Comparison of ENCODE assay signal across 15 cellular contexts in genomic region chr20:13121840-13122515, GRCh38.
A peak's percentile ranks its signal among the peaks of the same experiment; 100 is the strongest.
DNase-seq lines count a peak whose midpoint lies in the region; ATAC-seq, FAIRE-seq and TF ChIP-seq lines count a peak whose summit lies in the region.
"Had no signal": no experiment of that assay in that cellular context is flagged by ENCODE, and none has a peak within 500 bp of the region (broad histone marks: within the 10 kb centered on the region; RNA-seq: fewer than 3 reads in every experiment).

No MANE protein-coding gene starts in this region.

- H3K4me3 Mint-ChIP-seq in immature natural killer cell, result no peak overlapping the region
- H3K4me3 Mint-ChIP-seq: nephron had no signal

- H3K27ac ChIP-seq in thyroid gland (peak overlapping the region in 2 of 3 donors; percentile 5 to 72), pancreas (no peak overlapping the region)
- H3K27ac ChIP-seq: 22Rv1, sigmoid colon, testis had no signal

- H3K36me3 ChIP-seq in thyroid gland (no peaks in the 10 kb centered on the region), pancreas (no peaks in the 10 kb centered on the region), mucosa of descending colon (ENCODE audit: low read depth) (no peaks in the 10 kb centered on the region)
- H3K36me3 ChIP-seq: sigmoid colon had no signal

- ATAC-seq in GM21825 (IDR thresholded peaks at IDR 0.05; ENCODE audit: unreplicated experiment) (peak; percentile 62), HG03103 (IDR thresholded peaks at IDR 0.05; ENCODE audit: low read depth, unreplicated experiment) (peak; percentile 67), pancreas (no peak), mucosa of descending colon (no peak)
- ATAC-seq: activated CD4-positive, CD25-positive, alpha-beta regulatory T cell treated with anti-CD3 and anti-CD28 coated beads, Interleukin-2, amount 50 U/mL, for 24 hours; left lobe of liver had no signal

- H3K27me3 ChIP-seq in thyroid gland (no peaks in the 10 kb centered on the region), pancreas (no peaks in the 10 kb centered on the region)
- H3K27me3 ChIP-seq: sigmoid colon, testis had no signal

- FAIRE-seq in pancreas (lab: Jason Lieb, UNC), result no peak

- H3K9me3 ChIP-seq in thyroid gland (no peaks in the 10 kb centered on the region), pancreas (no peaks in the 10 kb centered on the region), mucosa of descending colon (no peaks in the 10 kb centered on the region)
- H3K9me3 ChIP-seq: sigmoid colon, testis had no signal

- peaks cover 32 to 34% of the 10 kb centered on the region in 2 donors for H3K4me1 ChIP-seq in thyroid gland
- no peaks in the 10 kb centered on the region for H3K4me1 ChIP-seq in pancreas
- H3K4me1 ChIP-seq in mucosa of descending colon (ENCODE audit: low read depth), result no peaks in the 10 kb centered on the region
- H3K4me1 ChIP-seq: sigmoid colon, testis had no signal

- H3K4me3 ChIP-seq in thyroid gland (replicated peaks in 1 of 3) (no peak overlapping the region), pancreas (no peak overlapping the region), mucosa of descending colon (no peak overlapping the region)
- H3K4me3 ChIP-seq: sigmoid colon, testis had no signal

- H3K36me3 Mint-ChIP-seq in immature natural killer cell, result peaks cover 0 to 16% (median 0%) of the 10 kb centered on the region in 3 donors

- intact Hi-C loops in thyroid gland (cut with DNase I), result loop anchor here (10.0 kb wide), 1 partner anchor 173 kb away; no protein-coding TSS in a partner anchor
- intact Hi-C loops in pancreas (cut with DNase I), result loop anchor here in 2 of 3 donors (5.0 to 10.0 kb wide), 3 partner anchors 143 to 653 kb away; no protein-coding TSS in a partner anchor
- intact Hi-C loops in mucosa of descending colon (cut with DNase I, micrococcal nuclease), result loop anchor here in 1 of 2 donors (10.0 kb wide), 1 partner anchor 423 kb away; no protein-coding TSS in a partner anchor

- 81 to 87% methylated on average over 5 of the region's 5 CpGs for WGBS in thyroid gland, 2 donors
- WGBS in pancreas, 2 donors, result 85 to 91% methylated on average over 5 of the region's 5 CpGs

- no peak for TF ChIP-seq CTCF in thyroid gland (IDR thresholded peaks at IDR 0.05)
- no peak for TF ChIP-seq CTCF in pancreas (IDR thresholded peaks at IDR 0.05)
- no peak for TF ChIP-seq CTCF in mucosa of descending colon (IDR thresholded peaks at IDR 0.05)

- no peak overlapping the region for H3K27ac Mint-ChIP-seq in immature natural killer cell
- H3K27ac Mint-ChIP-seq: nephron had no signal

- no peaks in the 10 kb centered on the region for H3K4me1 Mint-ChIP-seq in immature natural killer cell

- DNase-seq in NCI-H748 (lab: John Stamatoyannopoulos, UW; ENCODE audit: unreplicated experiment) (peak; percentile 22), NCI-H748 treated with DMSO at 0.1 percent for 48 hours (lab: John Stamatoyannopoulos, UW) (no peak), thyroid gland (no peak), immature natural killer cell (no peak), pancreas (no peak), mucosa of descending colon (no peak)
- DNase-seq: COR-L47, sigmoid colon, testis had no signal

- H3K27me3 Mint-ChIP-seq in immature natural killer cell (ENCODE audit: low read depth in 3 of 3), result no peaks in the 10 kb centered on the region

- TF ChIP-seq POLR2A in thyroid gland (IDR thresholded peaks at IDR 0.05), result no peak

- no peaks in the 10 kb centered on the region for H3K9me3 Mint-ChIP-seq in immature natural killer cell
- H3K9me3 Mint-ChIP-seq: nephron had no signal

Comparison
In these comparisons a context has a peak if more than half of its experiments do, and no peak if none do; other contexts are left out.
1. ATAC-seq: peak in GM21825 (single experiment) and HG03103 (single experiment); none in pancreas (0 of 4) and mucosa of descending colon (single experiment).
2. H3K27ac ChIP-seq: peak in thyroid gland (2 of 3); none in pancreas (0 of 4).